ENCODE assay signal across 20 cellular contexts in genomic region chr14:61426048-61426447, GRCh38.
DNase-seq lines count a peak whose midpoint lies in the region; ATAC-seq and TF ChIP-seq lines count a peak whose summit lies in the region.
"Had no signal": no experiment of that assay in that cellular context is flagged by ENCODE, and none has a peak within 500 bp of the region (broad histone marks: within the 10 kb centered on the region; RNA-seq: fewer than 3 reads in every experiment).

No MANE protein-coding gene starts in this region.

- H3K27ac Mint-ChIP-seq in activated CD4-positive, alpha-beta T cell treated with anti-CD3 and anti-CD28 coated beads, Interleukin-2, amount 10 ng/mL, durations not matched to agents 7 days and 5 days, result peak overlapping the region; percentile 76
- H3K27ac Mint-ChIP-seq in activated CD4-positive, alpha-beta T cell treated with anti-CD3 and anti-CD28 coated beads, Interleukin-2, amount 10 ng/mL, durations not matched to agents 24 days and 14 days, result no peak overlapping the region
- peak overlapping the region; percentile 69 for H3K27ac Mint-ChIP-seq in activated T-helper 17 cell treated with anti-CD3 and anti-CD28 coated beads, Interleukin-2, amount 50 U/mL, for 72 hours
- H3K27ac Mint-ChIP-seq: memory B cell had no signal

- H3K4me3 ChIP-seq in prostate gland (no peak overlapping the region), MG63 (no peak overlapping the region)
- H3K4me3 ChIP-seq: BLaER1 treated with 17β-estradiol and CSF1 and Interleukin-3, amounts not matched to agents 10 nM and 100 nM had no signal

- no peaks in the 10 kb centered on the region for H3K27me3 Mint-ChIP-seq in activated CD4-positive, alpha-beta T cell treated with anti-CD3 and anti-CD28 coated beads, Interleukin-2, amount 10 ng/mL, durations not matched to agents 7 days and 5 days
- H3K27me3 Mint-ChIP-seq in activated CD4-positive, alpha-beta T cell treated with anti-CD3 and anti-CD28 coated beads, Interleukin-2, amount 10 ng/mL, durations not matched to agents 24 days and 14 days, result no peaks in the 10 kb centered on the region
- H3K27me3 Mint-ChIP-seq in activated T-helper 17 cell treated with anti-CD3 and anti-CD28 coated beads, Interleukin-2, amount 50 U/mL, for 72 hours, result no peaks in the 10 kb centered on the region

- peaks cover 28% of the 10 kb centered on the region for H3K9me3 Mint-ChIP-seq in activated CD4-positive, alpha-beta T cell treated with anti-CD3 and anti-CD28 coated beads, Interleukin-2, amount 10 ng/mL, durations not matched to agents 7 days and 5 days
- peaks cover 16% of the 10 kb centered on the region for H3K9me3 Mint-ChIP-seq in activated CD4-positive, alpha-beta T cell treated with anti-CD3 and anti-CD28 coated beads, Interleukin-2, amount 10 ng/mL, durations not matched to agents 24 days and 14 days
- H3K9me3 Mint-ChIP-seq in activated T-helper 17 cell treated with anti-CD3 and anti-CD28 coated beads, Interleukin-2, amount 50 U/mL, for 72 hours, result no peaks in the 10 kb centered on the region

- H3K27ac ChIP-seq in epithelial cell of prostate, result peak overlapping the region; percentile 48
- H3K27ac ChIP-seq in prostate gland, result peak overlapping the region; percentile 20 to 71
- H3K27ac ChIP-seq: BLaER1 treated with 17β-estradiol and CSF1 and Interleukin-3, amounts not matched to agents 10 nM and 100 nM; brain microvascular endothelial cell had no signal

- H3K4me3 Mint-ChIP-seq in activated CD4-positive, alpha-beta T cell treated with anti-CD3 and anti-CD28 coated beads, Interleukin-2, amount 10 ng/mL, durations not matched to agents 7 days and 5 days, result no peak overlapping the region
- H3K4me3 Mint-ChIP-seq in activated CD4-positive, alpha-beta T cell treated with anti-CD3 and anti-CD28 coated beads, Interleukin-2, amount 10 ng/mL, durations not matched to agents 24 days and 14 days, result no peak overlapping the region
- H3K4me3 Mint-ChIP-seq in activated T-helper 17 cell treated with anti-CD3 and anti-CD28 coated beads, Interleukin-2, amount 50 U/mL, for 72 hours, result peak overlapping the region; percentile 31
- H3K4me3 Mint-ChIP-seq: memory B cell had no signal

- no peaks in the 10 kb centered on the region for H3K9me3 ChIP-seq in prostate gland
- no peaks in the 10 kb centered on the region for H3K9me3 ChIP-seq in MG63

- no peak for ATAC-seq in activated T-helper 17 cell treated with anti-CD3 and anti-CD28 coated beads, Interleukin-2, amount 50 U/mL, for 72 hours (replicated peaks)
- no peak for ATAC-seq in activated CD4-positive, CD25-positive, alpha-beta regulatory T cell treated with anti-CD3 and anti-CD28 coated beads, Interleukin-2, amount 50 U/mL, for 24 hours
- ATAC-seq in GM18502 (IDR thresholded peaks at IDR 0.05; ENCODE audit: poor library complexity, unreplicated experiment), result no peak
- ATAC-seq: activated naive CD4-positive, alpha-beta T cell treated with anti-CD3 and anti-CD28 coated beads, Interleukin-2, amount 50 U/mL, for 72 hours; right cardiac atrium had no signal

- peaks cover 2% of the 10 kb centered on the region for H3K4me1 ChIP-seq in prostate gland (replicated peaks)

- TF ChIP-seq POLR2A in prostate gland (IDR thresholded peaks at IDR 0.05), result no peak

- intact Hi-C loops in activated CD4-positive, alpha-beta T cell treated with anti-CD3 and anti-CD28 coated beads, Interleukin-2, amount 10 ng/mL, durations not matched to agents 24 days and 14 days (cut with micrococcal nuclease), result no loop called here
- intact Hi-C loops in prostate gland (cut with DNase I), result no loop called here

- POLR2A ChIA-PET in activated CD4-positive, alpha-beta T cell treated with anti-CD3 and anti-CD28 coated beads, Interleukin-2, amount 10 ng/mL, durations not matched to agents 7 days and 5 days (lab: Charles Lee), result no interaction called here

- H3K27me3 ChIP-seq in prostate gland (replicated peaks; ENCODE audit: insufficient read depth) (no peaks in the 10 kb centered on the region), MG63 (no peaks in the 10 kb centered on the region)
- H3K27me3 ChIP-seq: BLaER1 treated with 17β-estradiol and CSF1 and Interleukin-3, amounts not matched to agents 10 nM and 100 nM; brain microvascular endothelial cell had no signal

- peaks cover 71% of the 10 kb centered on the region for H3K4me1 Mint-ChIP-seq in activated CD4-positive, alpha-beta T cell treated with anti-CD3 and anti-CD28 coated beads, Interleukin-2, amount 10 ng/mL, durations not matched to agents 7 days and 5 days
- H3K4me1 Mint-ChIP-seq in activated CD4-positive, alpha-beta T cell treated with anti-CD3 and anti-CD28 coated beads, Interleukin-2, amount 10 ng/mL, durations not matched to agents 24 days and 14 days, result peaks cover 69% of the 10 kb centered on the region
- peaks cover 68% of the 10 kb centered on the region for H3K4me1 Mint-ChIP-seq in activated T-helper 17 cell treated with anti-CD3 and anti-CD28 coated beads, Interleukin-2, amount 50 U/mL, for 72 hours
- H3K4me1 Mint-ChIP-seq: memory B cell had no signal

- DNase-seq in activated CD4-positive, alpha-beta T cell treated with anti-CD3 and anti-CD28 coated beads, Interleukin-2, amount 10 ng/mL, durations not matched to agents 7 days and 5 days, result no peak
- no peak for DNase-seq in activated CD4-positive, alpha-beta T cell treated with anti-CD3 and anti-CD28 coated beads, Interleukin-2, amount 10 ng/mL, durations not matched to agents 24 days and 14 days
- DNase-seq in epithelial cell of prostate (ENCODE audit: low read depth, low spot score) (peak; percentile 64), prostate gland (ENCODE audit: low spot score) (peak; percentile 90), MG63 (no peak)
- DNase-seq: activated T-cell treated with anti-CD3 and anti-CD28 coated beads for 4 hours; brain microvascular endothelial cell; cortex of kidney; DMS 273 treated with DMSO at 0.1 percent for 48 hours; foreskin melanocyte; NCI-H1417 treated with DMSO at 0.1 percent for 48 hours; NCI-H524 treated with DMSO at 0.1 percent for 48 hours; right cardiac atrium; stimulated activated CD4-positive, alpha-beta T cell treated with anti-CD3 and anti-CD28 coated beads, Interleukin-12 subunit alpha, Interleukin-12 subunit beta, amount 100 ng/mL, for 4 hours had no signal

- WGBS in prostate gland, result 32% methylated on average over 1 of the region's 1 CpG

- peaks cover 82% of the 10 kb centered on the region for H3K36me3 Mint-ChIP-seq in activated CD4-positive, alpha-beta T cell treated with anti-CD3 and anti-CD28 coated beads, Interleukin-2, amount 10 ng/mL, durations not matched to agents 7 days and 5 days (ENCODE audit: low read depth)
- H3K36me3 Mint-ChIP-seq in activated CD4-positive, alpha-beta T cell treated with anti-CD3 and anti-CD28 coated beads, Interleukin-2, amount 10 ng/mL, durations not matched to agents 24 days and 14 days (ENCODE audit: low read depth), result peaks cover 51% of the 10 kb centered on the region
- H3K36me3 Mint-ChIP-seq in activated T-helper 17 cell treated with anti-CD3 and anti-CD28 coated beads, Interleukin-2, amount 50 U/mL, for 72 hours (ENCODE audit: low read depth), result peaks cover 38% of the 10 kb centered on the region

- no peaks in the 10 kb centered on the region for H3K36me3 ChIP-seq in prostate gland
- no peaks in the 10 kb centered on the region for H3K36me3 ChIP-seq in MG63
- H3K36me3 ChIP-seq: brain microvascular endothelial cell had no signal

- no peak for TF ChIP-seq CTCF in prostate gland (IDR thresholded peaks at IDR 0.05)

- CTCF ChIA-PET in activated CD4-positive, alpha-beta T cell treated with anti-CD3 and anti-CD28 coated beads, Interleukin-2, amount 10 ng/mL, durations not matched to agents 7 days and 5 days (lab: Charles Lee), result interaction anchor here (1.1 to 1.4 kb wide), 3 partner anchors 9 to 36 kb away, joined by 3 read pairs; no protein-coding TSS in a partner anchor

Comparison
In these comparisons a context has a peak if more than half of its experiments do, and no peak if none do; other contexts are left out.
1. DNase-seq: peak in epithelial cell of prostate (single experiment) and prostate gland (single experiment); none in activated CD4-positive, alpha-beta T cell treated with anti-CD3 and anti-CD28 coated beads, Interleukin-2, amount 10 ng/mL, durations not matched to agents 7 days and 5 days (single experiment), activated CD4-positive, alpha-beta T cell treated with anti-CD3 and anti-CD28 coated beads, Interleukin-2, amount 10 ng/mL, durations not matched to agents 24 days and 14 days (single experiment) and MG63 (single experiment).